In genomic region chr5:160929906-160930305, GRCh38 we compare ENCODE assay signal across 7 cellular contexts.
"Had no signal": no experiment of that assay in that cellular context is flagged by ENCODE, and none has a peak within 500 bp of the region (broad histone marks: within the 10 kb centered on the region; RNA-seq: fewer than 3 reads in every experiment).

No MANE protein-coding gene starts in this region.

- H3K27ac ChIP-seq: HL-60 had no signal

- H3K9me3 Mint-ChIP-seq: H9 had no signal

- H3K27ac Mint-ChIP-seq: HFFc6, IgD-negative memory B cell had no signal

- H3K4me3 Mint-ChIP-seq: GM23338, H9, HFFc6, IgD-negative memory B cell had no signal

- DNase-seq: HCEC 1CT, HFFc6, KBM-7 had no signal

- H3K36me3 Mint-ChIP-seq: IgD-negative memory B cell had no signal

- H2AFZ ChIP-seq: GM23338 had no signal

- H3K4me3 ChIP-seq: GM23338 had no signal

- H3K4me1 Mint-ChIP-seq: IgD-negative memory B cell had no signal

- H3K4me2 ChIP-seq: GM23338 had no signal
